In genomic region chr12:47054659-47055058, GRCh38 we compare ENCODE assay signal across 18 cellular contexts.
"Had no signal": no experiment of that assay in that cellular context is flagged by ENCODE, and none has a peak within 500 bp of the region (broad histone marks: within the 10 kb centered on the region; RNA-seq: fewer than 3 reads in every experiment).

No MANE protein-coding gene starts in this region.

- H3K27ac Mint-ChIP-seq: natural killer cell; stimulated activated naive CD8-positive, alpha-beta T cell treated with anti-CD3 and anti-CD28 coated beads, Interleukin-15, Interleukin-2, amounts not matched to agents 100 ng/mL and 50 ng/mL, for 24 hours had no signal

- DNase-seq: cortex of kidney; effector memory CD4-positive, alpha-beta T cell; heart left ventricle; hippocampal formation; kidney glomerular epithelial cell; mammary epithelial cell; mucosa of descending colon; natural killer cell; nucleus accumbens; ovary; right cardiac atrium; small intestine; stimulated activated CD4-positive, alpha-beta T cell treated with anti-CD3 and anti-CD28 coated beads, Interleukin-12 subunit alpha, Interleukin-12 subunit beta, amount 100 ng/mL, for 4 hours; testis had no signal

- H3K4me3 Mint-ChIP-seq: natural killer cell; neural crest cell; stimulated activated naive CD8-positive, alpha-beta T cell treated with anti-CD3 and anti-CD28 coated beads, Interleukin-15, Interleukin-2, amounts not matched to agents 100 ng/mL and 50 ng/mL, for 24 hours had no signal

- ATAC-seq: esophagus mucosa, heart left ventricle, mucosa of descending colon, natural killer cell, right cardiac atrium had no signal

- H3K4me1 Mint-ChIP-seq: natural killer cell, neural crest cell had no signal

- H3K4me1 ChIP-seq: heart left ventricle had no signal

- H3K27me3 ChIP-seq: heart left ventricle, ovary, testis, tibial nerve had no signal

- H3K27ac ChIP-seq: heart left ventricle, testis, tibial nerve had no signal

- H3K4me3 ChIP-seq: heart left ventricle, mucosa of descending colon, ovary, testis, tibial nerve had no signal

- H3K9me3 ChIP-seq: testis had no signal

- H3K36me3 ChIP-seq: heart left ventricle, ovary, tibial nerve had no signal
